In the genomic region with DNA sequence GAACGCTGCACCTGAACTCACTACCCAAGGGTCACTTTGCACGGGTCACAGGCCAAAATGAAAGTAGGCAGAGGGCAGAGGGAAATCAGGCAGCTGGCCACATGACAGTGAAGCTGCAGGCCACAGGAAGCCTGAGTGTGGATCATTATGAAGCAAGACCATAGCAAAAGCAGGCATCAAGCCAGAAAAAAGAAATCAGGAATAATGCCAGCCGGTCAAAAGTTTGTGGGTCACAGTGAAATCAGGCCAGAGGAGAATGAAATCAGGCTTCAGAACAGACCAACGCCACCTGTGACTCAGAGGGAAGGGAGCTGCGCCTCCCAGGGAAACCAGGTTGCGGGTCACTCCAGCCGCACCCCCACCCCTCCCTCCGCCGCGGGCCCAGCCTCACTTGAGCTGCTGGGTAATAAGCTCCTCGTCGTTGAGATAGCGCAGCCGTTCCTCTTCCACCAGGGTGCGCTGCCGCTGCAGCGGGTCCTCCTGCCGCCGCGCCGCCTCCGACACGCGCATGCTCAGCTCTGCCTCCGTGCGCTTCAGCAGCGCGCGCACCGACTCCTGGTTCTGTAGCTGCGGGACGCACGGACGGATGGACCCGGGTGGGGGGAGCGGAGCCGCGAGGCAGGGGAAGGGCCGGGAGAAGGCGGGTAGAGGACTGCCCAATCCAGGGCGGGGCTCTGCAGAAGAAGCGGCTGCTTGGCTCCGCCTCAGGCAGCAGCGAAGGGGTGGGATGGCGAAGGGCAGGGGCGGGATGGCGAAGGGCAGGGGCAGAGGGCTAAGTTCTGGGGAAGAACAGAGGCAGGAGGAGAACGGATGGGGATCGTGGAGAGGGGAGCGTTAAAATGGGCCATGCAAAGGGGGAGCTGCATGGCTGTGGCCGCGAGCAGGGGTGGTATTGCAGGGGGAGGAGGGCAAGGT, we compare ENCODE assay signal across 8 cellular contexts. TPM values are rescaled to one million over a fixed set of nuclear protein-coding genes. Genes with fewer than 3 reads are reported as not detected.
DNase-seq lines count a peak whose midpoint lies in the region; ATAC-seq and TF ChIP-seq lines count a peak whose summit lies in the region.

No MANE protein-coding gene starts in this region.

- ATAC-seq in GM21423 (IDR thresholded peaks at IDR 0.05; ENCODE audit: unreplicated experiment), result peak; percentile 54
- ATAC-seq in Panc1, result peak; percentile 93

- intact Hi-C loops in CD4-positive, alpha-beta memory T cell (cut with micrococcal nuclease), result loop anchor here (1.0 to 5.0 kb wide), 8 partner anchors 15 to 205 kb away; partner anchors contain the start of genes CISD3, EPOP and PSMB3
- intact Hi-C loops in Panc1 (cut with micrococcal nuclease; ENCODE audit: unreplicated experiment), result loop anchor here (1.0 kb wide), 1 partner anchor 109 kb away; no protein-coding TSS in a partner anchor
- intact Hi-C loops in esophagus muscularis mucosa (cut with DNase I), result loop anchor here (2.0 kb wide), 2 partner anchors 27 to 111 kb away; no protein-coding TSS in a partner anchor

- 10% methylated on average over 33 of the region's 52 CpGs for WGBS in esophagus muscularis mucosa

- TF ChIP-seq POLR2A in esophagus muscularis mucosa (IDR thresholded peaks at IDR 0.05; ENCODE audit: low read depth), result no peak

- H3K36me3 ChIP-seq in CD4-positive, alpha-beta memory T cell (ENCODE audit: insufficient read depth, low read length), result no peaks in the 10 kb centered on the region
- H3K36me3 ChIP-seq in KMS-11 (ENCODE audit: insufficient read depth) (no peaks in the 10 kb centered on the region), Panc1 (ENCODE audit: control insufficient read depth, insufficient read depth, low read length) (no peaks in the 10 kb centered on the region), esophagus muscularis mucosa (no peaks in the 10 kb centered on the region), mucosa of stomach (ENCODE audit: control insufficient read depth, insufficient read depth, low read length) (no peaks in the 10 kb centered on the region)

- peaks cover 18% of the 10 kb centered on the region for H3K27me3 ChIP-seq in CD4-positive, alpha-beta memory T cell (ENCODE audit: insufficient read depth, low read length)
- H3K27me3 ChIP-seq in KMS-11 (ENCODE audit: insufficient read depth, low read depth), result peaks cover 19% of the 10 kb centered on the region
- no peaks in the 10 kb centered on the region for H3K27me3 ChIP-seq in Panc1 (ENCODE audit: control insufficient read depth, insufficient read depth, low read length)
- peaks cover 24 to 79% (median 41%) of the 10 kb centered on the region in 4 donors for H3K27me3 ChIP-seq in esophagus muscularis mucosa
- peaks cover 45% of the 10 kb centered on the region for H3K27me3 ChIP-seq in mucosa of stomach (ENCODE audit: control insufficient read depth, insufficient read depth, low read length)

- no peaks in the 10 kb centered on the region for H3K9me3 ChIP-seq in CD4-positive, alpha-beta memory T cell (ENCODE audit: control insufficient read depth in 1 of 2, low read length in 2 of 2)
- H3K9me3 ChIP-seq in Panc1 (ENCODE audit: control insufficient read depth, insufficient read depth, low read depth, low read length) (no peaks in the 10 kb centered on the region), esophagus muscularis mucosa (no peaks in the 10 kb centered on the region), mucosa of stomach (ENCODE audit: control insufficient read depth, low read length) (no peaks in the 10 kb centered on the region)

- no peaks in the 10 kb centered on the region for H3K79me2 ChIP-seq in KMS-11 (ENCODE audit: insufficient read depth, low read depth)

- peak; percentile 86 to 87 (median 86) for DNase-seq in CD4-positive, alpha-beta memory T cell
- peak; percentile 87 for DNase-seq in Panc1 (ENCODE audit: low read depth, low spot score)
- DNase-seq in activated T-cell treated with anti-CD3 and anti-CD28 coated beads, Interleukin-2, amount 50 U/mL, for 48 hours, result peak; percentile 93 to 95
- DNase-seq in esophagus muscularis mucosa (ENCODE audit: extremely low spot score), result peak; percentile 96
- DNase-seq in stimulated activated CD8-positive, alpha-beta memory T cell treated with anti-CD3 and anti-CD28 coated beads, Interleukin-4, amount 100 ng/mL, for 24 hours (ENCODE audit: low read depth), result peak; percentile 84

- H3K36me3 Mint-ChIP-seq in CD4-positive, alpha-beta memory T cell, result peaks cover 0 to 3% of the 10 kb centered on the region in 2 donors

- H3K4me3 Mint-ChIP-seq in CD4-positive, alpha-beta memory T cell, result peak overlapping the region; percentile 89 to 98 (median 98)

- H3K4me3 ChIP-seq in CD4-positive, alpha-beta memory T cell (ENCODE audit: low read length in 2 of 2), result peak overlapping the region; percentile 83 to 88
- H3K4me3 ChIP-seq in KMS-11 (IDR thresholded peaks at IDR 0.05; ENCODE audit: insufficient read depth, low read depth, low read length) (no peak overlapping the region), Panc1 (ENCODE audit: low read depth in 2 of 2, low read length in 2 of 2) (peak overlapping the region; percentile 48 to 71), esophagus muscularis mucosa (peak overlapping the region; percentile 45 to 63 (median 50)), mucosa of stomach (ENCODE audit: low read length) (peak overlapping the region; percentile 3)

- no peaks in the 10 kb centered on the region for H4K20me1 ChIP-seq in KMS-11 (ENCODE audit: insufficient read depth)

- POLR2A ChIA-PET in CD4-positive, alpha-beta memory T cell (lab: Charles Lee; ENCODE audit: partially characterized antibody), result interaction anchor here (0.5 to 3.3 kb wide), 8 partner anchors 12 to 930 kb away, joined by 3 to 11 read pairs (median 4); no protein-coding TSS in a partner anchor
- POLR2A ChIA-PET in Panc1 (lab: Charles Lee), result interaction anchor here (0.5 to 0.7 kb wide), 4 partner anchors 30 to 278 kb away, joined by 3 to 7 read pairs (median 6); no protein-coding TSS in a partner anchor

- TF ChIP-seq CTCF in KMS-11 (conservative IDR thresholded peaks at IDR 0.05; ENCODE audit: low read depth, low read length) (peak; percentile 70), Panc1 (IDR thresholded peaks at IDR 0.05) (peak; percentile 87), esophagus muscularis mucosa (IDR thresholded peaks at IDR 0.05) (peak; percentile 92 to 98 (median 94))

- peak overlapping the region; percentile 98 for H3K4me2 ChIP-seq in KMS-11

- no TSS peak for BruUV-seq in Panc1 (replicated peaks; lab: Mats Ljungman, UMichigan)

- H3K27me3 Mint-ChIP-seq in CD4-positive, alpha-beta memory T cell, result peaks cover 10 to 11% of the 10 kb centered on the region in 2 donors

- H2AFZ ChIP-seq in KMS-11 (ENCODE audit: low read depth), result peak overlapping the region; percentile 97

- no peak for TF ChIP-seq EP300 in esophagus muscularis mucosa (IDR thresholded peaks at IDR 0.05)

- peaks cover 28% of the 10 kb centered on the region for H3K4me1 ChIP-seq in CD4-positive, alpha-beta memory T cell (ENCODE audit: insufficient read depth, low read length)
- peaks cover 14% of the 10 kb centered on the region for H3K4me1 ChIP-seq in KMS-11 (ENCODE audit: low read depth, poor library complexity, severe bottlenecking)
- peaks cover 4% of the 10 kb centered on the region; the same call in 1 of the 2 replicates for H3K4me1 ChIP-seq in Panc1 (ENCODE audit: control insufficient read depth, insufficient read depth, low read length)
- H3K4me1 ChIP-seq in esophagus muscularis mucosa, result peaks cover 28 to 52% (median 34%) of the 10 kb centered on the region in 4 donors
- peaks cover 36% of the 10 kb centered on the region for H3K4me1 ChIP-seq in mucosa of stomach (ENCODE audit: control insufficient read depth, insufficient read depth, low read length)

- H3K4me1 Mint-ChIP-seq in CD4-positive, alpha-beta memory T cell, result peaks cover 8 to 40% (median 21%) of the 10 kb centered on the region in 4 donors

- peaks cover 0 to 7% (median 0%) of the 10 kb centered on the region in 8 donors for H3K9me3 Mint-ChIP-seq in CD4-positive, alpha-beta memory T cell

- in situ Hi-C loops in Panc1 (cut with HindIII; ENCODE audit: low pct_unique_long_range_greater_than_20kb, low sequenced_read_pairs), result no loop called here

- H3K27ac Mint-ChIP-seq in CD4-positive, alpha-beta memory T cell, result peak overlapping the region in 6 of 7 donors; percentile 84 to 95 (median 92)

- CTCF ChIA-PET in CD4-positive, alpha-beta memory T cell (lab: Charles Lee; ENCODE audit: partially characterized antibody), result interaction anchor here (0.6 to 4.7 kb wide), 35 partner anchors 9 to 209 kb away, joined by 3 to 144 read pairs (median 5); partner anchors contain the start of gene PSMB3
- CTCF ChIA-PET in Panc1 (lab: Charles Lee), result interaction anchor here (0.7 to 3.3 kb wide), 17 partner anchors 8 to 212 kb away, joined by 3 to 38 read pairs (median 4); no protein-coding TSS in a partner anchor

- no peak overlapping the region for H3K27ac ChIP-seq in CD4-positive, alpha-beta memory T cell (ENCODE audit: low read depth, low read length)
- H3K27ac ChIP-seq in KMS-11, result no peak overlapping the region
- H3K27ac ChIP-seq in Panc1 (ENCODE audit: low read length), result peak overlapping the region; percentile 77
- H3K27ac ChIP-seq in esophagus muscularis mucosa (replicated peaks in 1 of 4), result peak overlapping the region in 3 of 4 donors; percentile 18 to 36 (median 31)

- H3K9ac ChIP-seq in KMS-11 (no peak overlapping the region), mucosa of stomach (ENCODE audit: low read length) (peak overlapping the region; percentile 56)

RNA-seq across cellular contexts. Expression of gene SRCIN1, which starts 47.7 kb away (rescaled TPM):
- under 1 TPM; 0.28 to 0.79 TPM for total RNA-seq in CD4-positive, alpha-beta memory T cell
- polyA plus RNA-seq in CD4-positive, alpha-beta memory T cell, result not detected
- total RNA-seq in Panc1 (2021; ENCODE audit: unreplicated experiment) (12.8 TPM), esophagus muscularis mucosa (1 to 10 TPM; 1.2 to 2.7 (median 2.3) TPM)
- 13.0 TPM for polyA plus RNA-seq in Panc1 (2012; ENCODE audit: insufficient read length)

Comparison
In these comparisons a context has a peak if more than half of its experiments do, and no peak if none do; other contexts are left out.
1. H3K27ac ChIP-seq: peak in Panc1 (single experiment) and esophagus muscularis mucosa (3 of 4); none in CD4-positive, alpha-beta memory T cell (single experiment) and KMS-11 (single experiment).
2. Peak in every context shown above with its lines, with median percentiles within 50 percentile points of each other: DNase-seq and CTCF ChIP-seq.